ENCODE assay signal across 1 cellular context in genomic region chr16:67173808-67174705, GRCh38.
A peak's percentile ranks its signal among the peaks of the same experiment; 100 is the strongest.
TF ChIP-seq lines count a peak whose summit lies in the region.

No MANE protein-coding gene starts in this region.

TF ChIP-seq in HepG2, 621 proteins besides CTCF, POLR2A, EP300 and RAD21 (continued from another document and continues in another):
- TF ChIP-seq, protein P1, sequence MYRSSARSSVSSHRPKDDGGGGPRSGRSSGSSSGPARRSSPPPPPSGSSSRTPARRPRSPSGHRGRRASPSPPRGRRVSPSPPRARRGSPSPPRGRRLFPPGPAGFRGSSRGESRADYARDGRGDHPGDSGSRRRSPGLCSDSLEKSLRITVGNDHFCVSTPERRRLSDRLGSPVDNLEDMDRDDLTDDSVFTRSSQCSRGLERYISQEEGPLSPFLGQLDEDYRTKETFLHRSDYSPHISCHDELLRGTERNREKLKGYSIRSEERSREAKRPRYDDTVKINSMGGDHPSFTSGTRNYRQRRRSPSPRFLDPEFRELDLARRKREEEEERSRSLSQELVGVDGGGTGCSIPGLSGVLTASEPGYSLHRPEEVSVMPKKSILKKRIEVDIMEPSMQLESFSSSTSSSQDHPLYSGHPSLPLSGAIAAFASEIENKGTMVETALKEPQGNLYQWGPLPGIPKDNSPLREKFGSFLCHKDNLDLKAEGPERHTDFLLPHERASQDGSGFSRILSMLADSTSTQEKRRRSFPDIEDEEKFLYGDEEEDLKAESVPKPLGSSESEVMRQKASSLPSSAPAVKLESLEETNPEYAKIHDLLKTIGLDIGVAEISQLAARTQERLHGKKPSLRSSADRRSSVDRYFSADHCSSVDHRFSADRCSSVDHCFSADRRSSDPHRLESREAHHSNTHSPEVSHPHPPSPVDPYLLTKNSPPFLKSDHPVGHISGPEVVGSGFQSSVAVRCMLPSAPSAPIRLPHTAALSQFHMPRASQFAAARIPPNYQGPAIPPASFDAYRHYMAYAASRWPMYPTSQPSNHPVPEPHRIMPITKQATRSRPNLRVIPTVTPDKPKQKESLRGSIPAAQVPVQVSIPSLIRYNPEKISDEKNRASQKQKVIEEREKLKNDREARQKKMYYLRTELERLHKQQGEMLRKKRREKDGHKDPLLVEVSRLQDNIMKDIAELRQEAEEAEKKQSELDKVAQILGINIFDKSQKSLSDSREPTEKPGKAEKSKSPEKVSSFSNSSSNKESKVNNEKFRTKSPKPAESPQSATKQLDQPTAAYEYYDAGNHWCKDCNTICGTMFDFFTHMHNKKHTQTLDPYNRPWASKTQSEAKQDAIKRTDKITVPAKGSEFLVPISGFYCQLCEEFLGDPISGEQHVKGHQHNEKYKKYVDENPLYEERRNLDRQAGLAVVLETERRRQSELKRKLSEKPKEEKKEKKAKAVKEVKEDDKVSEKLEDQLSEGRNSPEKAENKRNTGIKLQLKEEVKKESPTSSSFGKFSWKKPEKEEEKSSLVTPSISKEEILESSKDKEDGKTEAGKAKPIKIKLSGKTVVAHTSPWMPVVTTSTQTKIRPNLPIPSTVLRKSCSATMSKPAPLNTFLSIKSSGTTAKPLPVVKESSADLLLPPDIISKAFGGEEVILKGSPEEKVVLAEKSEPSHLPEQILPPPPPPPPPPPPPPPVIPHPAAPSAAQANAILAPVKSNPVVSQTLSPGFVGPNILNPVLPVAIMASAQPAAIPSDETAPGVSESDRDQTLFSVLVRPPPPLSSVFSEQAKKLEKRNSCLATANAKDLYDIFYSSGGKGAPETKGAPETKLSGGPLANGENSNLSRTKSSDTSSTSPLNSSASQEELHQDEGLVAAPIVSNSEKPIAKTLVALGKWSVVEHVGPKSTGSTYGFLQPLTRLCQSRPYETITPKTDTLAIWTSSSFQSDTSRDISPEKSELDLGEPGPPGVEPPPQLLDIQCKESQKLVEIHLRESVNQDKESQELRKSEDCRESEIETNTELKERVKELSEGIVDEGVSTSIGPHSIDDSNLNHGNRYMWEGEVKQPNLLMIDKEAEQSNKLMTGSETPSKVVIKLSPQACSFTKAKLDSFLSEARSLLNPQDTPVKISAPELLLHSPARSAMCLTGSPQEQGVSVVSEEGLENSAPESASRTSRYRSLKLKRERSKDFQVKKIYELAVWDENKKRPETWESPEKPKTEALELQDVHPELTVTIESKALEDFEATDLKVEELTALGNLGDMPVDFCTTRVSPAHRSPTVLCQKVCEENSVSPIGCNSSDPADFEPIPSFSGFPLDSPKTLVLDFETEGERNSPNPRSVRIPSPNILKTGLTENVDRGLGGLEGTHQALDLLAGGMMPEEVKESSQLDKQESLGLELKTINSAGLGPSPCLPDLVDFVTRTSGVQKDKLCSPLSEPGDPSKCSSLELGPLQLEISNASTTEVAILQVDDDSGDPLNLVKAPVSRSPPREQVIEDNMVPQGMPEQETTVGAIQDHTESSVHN (CRISPR knock-in tag; IDR thresholded peaks at IDR 0.05): peak; percentile 71; the same call in 1 of the 2 replicates
- peak; percentile 87 for TF ChIP-seq MIXL1 (CRISPR knock-in tag; IDR thresholded peaks at IDR 0.05)
- TF ChIP-seq, protein P2, sequence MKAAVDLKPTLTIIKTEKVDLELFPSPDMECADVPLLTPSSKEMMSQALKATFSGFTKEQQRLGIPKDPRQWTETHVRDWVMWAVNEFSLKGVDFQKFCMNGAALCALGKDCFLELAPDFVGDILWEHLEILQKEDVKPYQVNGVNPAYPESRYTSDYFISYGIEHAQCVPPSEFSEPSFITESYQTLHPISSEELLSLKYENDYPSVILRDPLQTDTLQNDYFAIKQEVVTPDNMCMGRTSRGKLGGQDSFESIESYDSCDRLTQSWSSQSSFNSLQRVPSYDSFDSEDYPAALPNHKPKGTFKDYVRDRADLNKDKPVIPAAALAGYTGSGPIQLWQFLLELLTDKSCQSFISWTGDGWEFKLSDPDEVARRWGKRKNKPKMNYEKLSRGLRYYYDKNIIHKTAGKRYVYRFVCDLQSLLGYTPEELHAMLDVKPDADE (CRISPR knock-in tag; IDR thresholded peaks at IDR 0.05): 0 out of 2 replicates have a peak, but pooled peaks have one; percentile 22
- TF ChIP-seq ZMYM3 (CRISPR knock-in tag; IDR thresholded peaks at IDR 0.05): peak; percentile 79
- TF ChIP-seq SSRP1 (CRISPR knock-in tag; IDR thresholded peaks at IDR 0.05): no peak
- no peak for TF ChIP-seq ZBTB21 (CRISPR knock-in tag; IDR thresholded peaks at IDR 0.05)
- TF ChIP-seq ZFP82 (CRISPR knock-in tag; IDR thresholded peaks at IDR 0.05; ENCODE audit: borderline replicate concordance): no peak; the same call in 1 of the 2 replicates
- TF ChIP-seq CAMTA2 (CRISPR knock-in tag; IDR thresholded peaks at IDR 0.05; ENCODE audit: borderline replicate concordance): 0 out of 2 replicates have a peak, but pooled peaks have one; percentile 19
- TF ChIP-seq ZNF607 (CRISPR knock-in tag; IDR thresholded peaks at IDR 0.05; ENCODE audit: borderline replicate concordance): peak; percentile 83; the same call in 1 of the 2 replicates
- TF ChIP-seq ZNF788 (CRISPR knock-in tag; IDR thresholded peaks at IDR 0.05; ENCODE audit: borderline replicate concordance): peak; percentile 99
- peak; percentile 94 for TF ChIP-seq IRF2 (CRISPR knock-in tag; IDR thresholded peaks at IDR 0.05)
- no peak for TF ChIP-seq TCF7L2 (IDR thresholded peaks at IDR 0.05; ENCODE audit: low read depth, low read length)
- peak; percentile 77 for TF ChIP-seq AGO2 (optimal IDR thresholded peaks at IDR 0.05; ENCODE audit: low read depth, low read length)
- peak; percentile 93 for TF ChIP-seq BATF2 (CRISPR knock-in tag; IDR thresholded peaks at IDR 0.05)
- 0 out of 2 replicates have a peak, but pooled peaks have one; percentile 85 for TF ChIP-seq CREBL2 (CRISPR knock-in tag; IDR thresholded peaks at IDR 0.05; ENCODE audit: borderline replicate concordance)
- TF ChIP-seq, protein P3, sequence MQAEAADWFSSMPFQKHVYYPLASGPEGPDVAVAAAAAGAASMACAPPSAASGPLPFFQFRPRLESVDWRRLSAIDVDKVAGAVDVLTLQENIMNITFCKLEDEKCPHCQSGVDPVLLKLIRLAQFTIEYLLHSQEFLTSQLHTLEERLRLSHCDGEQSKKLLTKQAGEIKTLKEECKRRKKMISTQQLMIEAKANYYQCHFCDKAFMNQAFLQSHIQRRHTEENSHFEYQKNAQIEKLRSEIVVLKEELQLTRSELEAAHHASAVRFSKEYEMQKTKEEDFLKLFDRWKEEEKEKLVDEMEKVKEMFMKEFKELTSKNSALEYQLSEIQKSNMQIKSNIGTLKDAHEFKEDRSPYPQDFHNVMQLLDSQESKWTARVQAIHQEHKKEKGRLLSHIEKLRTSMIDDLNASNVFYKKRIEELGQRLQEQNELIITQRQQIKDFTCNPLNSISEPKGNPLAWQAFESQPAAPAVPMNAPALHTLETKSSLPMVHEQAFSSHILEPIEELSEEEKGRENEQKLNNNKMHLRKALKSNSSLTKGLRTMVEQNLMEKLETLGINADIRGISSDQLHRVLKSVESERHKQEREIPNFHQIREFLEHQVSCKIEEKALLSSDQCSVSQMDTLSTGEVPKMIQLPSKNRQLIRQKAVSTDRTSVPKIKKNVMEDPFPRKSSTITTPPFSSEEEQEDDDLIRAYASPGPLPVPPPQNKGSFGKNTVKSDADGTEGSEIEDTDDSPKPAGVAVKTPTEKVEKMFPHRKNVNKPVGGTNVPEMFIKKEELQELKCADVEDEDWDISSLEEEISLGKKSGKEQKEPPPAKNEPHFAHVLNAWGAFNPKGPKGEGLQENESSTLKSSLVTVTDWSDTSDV (CRISPR knock-in tag; IDR thresholded peaks at IDR 0.05): peak; percentile 89
- no peak for TF ChIP-seq ZNF282 (IDR thresholded peaks at IDR 0.05; ENCODE audit: partially characterized antibody)
- TF ChIP-seq PAX8 (CRISPR knock-in tag; IDR thresholded peaks at IDR 0.05; ENCODE audit: borderline replicate concordance): no peak
- no peak for TF ChIP-seq SMARCC2 (IDR thresholded peaks at IDR 0.05)
- TF ChIP-seq AKNA (CRISPR knock-in tag; IDR thresholded peaks at IDR 0.05; ENCODE audit: borderline replicate concordance): no peak
- TF ChIP-seq AHDC1 (CRISPR knock-in tag; IDR thresholded peaks at IDR 0.05; ENCODE audit: borderline replicate concordance): peak; percentile 71
- peak; percentile 95 for TF ChIP-seq ZNF451 (CRISPR knock-in tag; IDR thresholded peaks at IDR 0.05)
- TF ChIP-seq PITX1 (CRISPR knock-in tag; IDR thresholded peaks at IDR 0.05): peak; percentile 83
- TF ChIP-seq, protein P4, sequence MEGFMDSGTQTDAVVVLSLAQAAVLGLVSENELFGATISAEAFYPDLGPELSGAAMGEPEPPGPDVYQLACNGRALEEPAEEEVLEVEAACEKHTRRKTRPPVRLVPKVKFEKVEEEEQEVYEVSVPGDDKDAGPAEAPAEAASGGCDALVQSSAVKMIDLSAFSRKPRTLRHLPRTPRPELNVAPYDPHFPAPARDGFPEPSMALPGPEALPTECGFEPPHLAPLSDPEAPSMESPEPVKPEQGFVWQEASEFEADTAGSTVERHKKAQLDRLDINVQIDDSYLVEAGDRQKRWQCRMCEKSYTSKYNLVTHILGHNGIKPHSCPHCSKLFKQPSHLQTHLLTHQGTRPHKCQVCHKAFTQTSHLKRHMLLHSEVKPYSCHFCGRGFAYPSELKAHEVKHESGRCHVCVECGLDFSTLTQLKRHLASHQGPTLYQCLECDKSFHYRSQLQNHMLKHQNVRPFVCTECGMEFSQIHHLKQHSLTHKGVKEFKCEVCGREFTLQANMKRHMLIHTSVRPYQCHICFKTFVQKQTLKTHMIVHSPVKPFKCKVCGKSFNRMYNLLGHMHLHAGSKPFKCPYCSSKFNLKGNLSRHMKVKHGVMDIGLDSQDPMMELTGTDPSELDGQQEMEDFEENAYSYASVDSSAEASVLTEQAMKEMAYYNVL (CRISPR knock-in tag; IDR thresholded peaks at IDR 0.05; ENCODE audit: borderline replicate concordance): peak; percentile 77; the same call in 1 of the 2 replicates
- TF ChIP-seq SMC3 (IDR thresholded peaks at IDR 0.05; ENCODE audit: low read length): no peak
- no peak for TF ChIP-seq GPN1 (CRISPR knock-in tag; IDR thresholded peaks at IDR 0.05; ENCODE audit: borderline replicate concordance)
- TF ChIP-seq CCDC6 (CRISPR knock-in tag; IDR thresholded peaks at IDR 0.05): peak; percentile 45; the same call in 1 of the 2 replicates
